ENCODE assay signal across 8 cellular contexts in genomic region chr12:56635539-56636117, GRCh38. TPM values are rescaled to one million over a fixed set of nuclear protein-coding genes. Genes with fewer than 3 reads are reported as not detected.
DNase-seq lines count a peak whose midpoint lies in the region; ATAC-seq and TF ChIP-seq lines count a peak whose summit lies in the region.

No MANE protein-coding gene starts in this region.

- in situ Hi-C loops in gastrocnemius medialis (cut with MboI; ENCODE audit: low sequenced_read_pairs in 4 of 4): loop anchor here in 3 of 4 donors (5.0 to 25.0 kb wide), 4 partner anchors 52 to 877 kb away; partner anchors contain the start of genes NACA (in 2 of the 3), PTGES3 (in 2 of the 3), DDIT3 (in 1 of the 3) and MBD6 (in 1 of the 3)

- H3K4me3 ChIP-seq in HUES6 (ENCODE audit: low read depth, low read length) (peak overlapping the region; percentile 94), WI38 (ENCODE audit: low read depth, low read length) (peak overlapping the region; percentile 84), fibroblast of villous mesenchyme (ENCODE audit: low read depth, low read length) (peak overlapping the region; percentile 85), gastrocnemius medialis (peak overlapping the region; percentile 73 to 88 (median 78))

- DNase-seq in fibroblast of villous mesenchyme (ENCODE audit: low read depth): no peak
- DNase-seq in gastrocnemius medialis: no peak
- no peak for DNase-seq in inferior parietal cortex (ENCODE audit: extremely low spot score)
- DNase-seq in stimulated activated CD4-positive, alpha-beta T cell treated with anti-CD3 and anti-CD28 coated beads, Interleukin-4, amount 100 ng/mL, for 1 hour: no peak
- no peak for DNase-seq in AG08395 (ENCODE audit: low spot score)

- H3K27ac ChIP-seq in HUES6 (ENCODE audit: low read depth, low read length): no peak overlapping the region
- peak overlapping the region; percentile 95 to 99 (median 97) for H3K27ac ChIP-seq in gastrocnemius medialis

- ATAC-seq in gastrocnemius medialis (no peak), HG03442 (IDR thresholded peaks at IDR 0.05; ENCODE audit: unreplicated experiment) (no peak)

- H3K36me3 ChIP-seq in HUES6 (ENCODE audit: control insufficient read depth, insufficient read depth, low read length) (peaks cover 35% of the 10 kb centered on the region), gastrocnemius medialis (peaks cover 5 to 34% of the 10 kb centered on the region in 2 donors)

- intact Hi-C loops in gastrocnemius medialis (cut with DNase I; ENCODE audit: low total_unique reads): loop anchor here (1.0 to 10.0 kb wide), 7 partner anchors 123 to 911 kb away; partner anchors contain the start of genes APOF, CD63, COQ10A and DDIT3

- H3K27me3 ChIP-seq in HUES6 (ENCODE audit: control insufficient read depth, insufficient read depth, low read length): no peaks in the 10 kb centered on the region
- no peaks in the 10 kb centered on the region for H3K27me3 ChIP-seq in gastrocnemius medialis

- H3K9ac ChIP-seq in HUES6 (ENCODE audit: low read length): peak overlapping the region; percentile 67

- TF ChIP-seq CTCF in WI38 (IDR thresholded peaks at IDR 0.05; ENCODE audit: low read depth, low read length) (no peak), fibroblast of villous mesenchyme (IDR thresholded peaks at IDR 0.05; ENCODE audit: insufficient read depth, low read depth, low read length) (no peak), gastrocnemius medialis (IDR thresholded peaks at IDR 0.05 in 4 of 5, conservative IDR thresholded peaks at IDR 0.05 in 1 of 5) (no peak)

- TF ChIP-seq POLR2A in gastrocnemius medialis (IDR thresholded peaks at IDR 0.05): no peak

- H3K4me1 ChIP-seq in HUES6 (ENCODE audit: control insufficient read depth, insufficient read depth, low read length) (peaks cover 34% of the 10 kb centered on the region), gastrocnemius medialis (peaks cover 48 to 73% of the 10 kb centered on the region in 2 donors)

- H3K9me3 ChIP-seq in HUES6 (ENCODE audit: control insufficient read depth, insufficient read depth, low read depth, low read length): no peaks in the 10 kb centered on the region
- H3K9me3 ChIP-seq in gastrocnemius medialis: no peaks in the 10 kb centered on the region

RNA-seq across cellular contexts. Expression of gene BAZ2A, which starts 5.5 kb away (rescaled TPM):
- total RNA-seq in fibroblast of villous mesenchyme (44.8 and 57.9 TPM in 2 replicates), gastrocnemius medialis (10 to 100 TPM; 40.5 to 65.8 (median 55.4) TPM)

RNA-seq across cellular contexts. Expression of gene ATP5F1B, which starts 10.2 kb away (rescaled TPM):
- 339 and 449 TPM in 2 replicates for total RNA-seq in fibroblast of villous mesenchyme
- 1,000 to 10,000 TPM in 2 of 4 donors, 100 to 1,000 TPM in 2; 779 to 1,310 (median 926) TPM for total RNA-seq in gastrocnemius medialis

RNA-seq across cellular contexts. Expression of gene PTGES3, which starts 52.5 kb away (rescaled TPM):
- total RNA-seq in fibroblast of villous mesenchyme (62.5 and 96.7 TPM in 2 replicates), gastrocnemius medialis (10 to 100 TPM; 57.2 to 81.4 (median 69.3) TPM)
